Comparison of ENCODE assay signal across 1 cellular context in genomic region chr15:63466378-63467192, GRCh38.
TF ChIP-seq lines count a peak whose summit lies in the region.

No MANE protein-coding gene starts in this region.

TF ChIP-seq in HepG2, 621 proteins besides CTCF, POLR2A, EP300 and RAD21 (continued from another document):
- TF ChIP-seq ZBTB10 (CRISPR knock-in tag; IDR thresholded peaks at IDR 0.05; ENCODE audit: borderline replicate concordance) (no peak), SMAD9 (CRISPR knock-in tag; IDR thresholded peaks at IDR 0.05) (no peak), RORA (CRISPR knock-in tag; IDR thresholded peaks at IDR 0.05) (no peak)
